In genomic region chr21:45511661-45512431, GRCh38 we compare ENCODE assay signal across 1 cellular context.
TF ChIP-seq lines count a peak whose summit lies in the region.

No MANE protein-coding gene starts in this region.

TF ChIP-seq in IMR-90, 13 proteins besides CTCF, POLR2A, EP300 and RAD21:
- no peak for TF ChIP-seq RCOR1 (IDR thresholded peaks at IDR 0.05; ENCODE audit: insufficient replicate concordance, low read length)
- TF ChIP-seq MAFK (IDR thresholded peaks at IDR 0.05; ENCODE audit: low read depth, low read length): no peak
- no peak for TF ChIP-seq ELK1 (IDR thresholded peaks at IDR 0.05; ENCODE audit: borderline replicate concordance, low read depth, low read length)
